In genomic region chr12:93804392-93805179, GRCh38 we compare ENCODE assay signal across 10 cellular contexts.
A peak's percentile ranks its signal among the peaks of the same experiment; 100 is the strongest.
DNase-seq lines count a peak whose midpoint lies in the region; TF ChIP-seq lines count a peak whose summit lies in the region.
"Had no signal": no experiment of that assay in that cellular context is flagged by ENCODE, and none has a peak within 500 bp of the region (broad histone marks: within the 10 kb centered on the region; RNA-seq: fewer than 3 reads in every experiment).

No MANE protein-coding gene starts in this region.

- H3K27ac ChIP-seq in GM23248 (peak overlapping the region; percentile 86), esophagus (ENCODE audit: low read depth in 2 of 2, low read length in 1 of 2) (peak overlapping the region; percentile 36 to 61)

- H3K27me3 Mint-ChIP-seq in endothelial cell (ENCODE audit: unreplicated experiment) = no peaks in the 10 kb centered on the region
- H3K27me3 Mint-ChIP-seq: activated B cell treated with CpG ODN at 0.5 μM for 24 hours; activated naive CD8-positive, alpha-beta T cell treated with anti-CD3 and anti-CD28 coated beads, Interleukin-2, amount 10 ng/mL, durations not matched to agents 7 days and 5 days had no signal

- no peaks in the 10 kb centered on the region for H4K20me1 ChIP-seq in GM23248 (ENCODE audit: insufficient read depth)

- no peaks in the 10 kb centered on the region for H3K79me2 ChIP-seq in GM23248 (ENCODE audit: insufficient read depth)

- H3K36me3 ChIP-seq in GM23248 (ENCODE audit: low read depth) (no peaks in the 10 kb centered on the region), esophagus (ENCODE audit: control insufficient read depth in 2 of 2, insufficient read depth in 2 of 2, low read length in 1 of 2) (no peaks in the 10 kb centered on the region)

- in situ Hi-C loops in GM23248 (cut with MboI) = no loop called here

- H3K9me3 ChIP-seq in GM23248 (ENCODE audit: low read depth) (no peaks in the 10 kb centered on the region), esophagus (ENCODE audit: control insufficient read depth in 2 of 2, insufficient read depth in 1 of 2, low read depth in 1 of 2, low read length in 1 of 2) (no peaks in the 10 kb centered on the region)

- no peaks in the 10 kb centered on the region for H3K9me2 ChIP-seq in GM23248 (ENCODE audit: insufficient read depth)

- no peaks in the 10 kb centered on the region for H3K9me3 Mint-ChIP-seq in endothelial cell (ENCODE audit: unreplicated experiment)

- no peaks in the 10 kb centered on the region for H3K36me3 Mint-ChIP-seq in endothelial cell (ENCODE audit: low read depth, unreplicated experiment)

- H3K4me3 Mint-ChIP-seq in endothelial cell (ENCODE audit: unreplicated experiment) = no peak overlapping the region
- H3K4me3 Mint-ChIP-seq: activated B cell treated with CpG ODN at 0.5 μM for 24 hours; activated naive CD8-positive, alpha-beta T cell treated with anti-CD3 and anti-CD28 coated beads, Interleukin-2, amount 10 ng/mL, durations not matched to agents 7 days and 5 days had no signal

- H2AFZ ChIP-seq in GM23248 = no peak overlapping the region

- H3K9ac ChIP-seq in GM23248 = peak overlapping the region; percentile 44; the same call in 1 of the 2 replicates

- no peak for TF ChIP-seq CTCF in endothelial cell (IDR thresholded peaks at IDR 0.05; ENCODE audit: unreplicated experiment)

- peak; percentile 88 for DNase-seq in GM23248
- DNase-seq in OCI-M1 (lab: John Stamatoyannopoulos, UW) = peak; percentile 18
- DNase-seq in renal cortical epithelial cell (ENCODE audit: low read depth) = peak; percentile 90
- no peak for DNase-seq in effector CD8-positive, alpha-beta T cell (lab: John Stamatoyannopoulos, UW)
- no peak for DNase-seq in endothelial cell (ENCODE audit: low spot score)
- DNase-seq in NCI-H2171 (lab: John Stamatoyannopoulos, UW) = no peak
- DNase-seq: activated B cell treated with CpG ODN at 0.5 μM for 24 hours; activated naive CD8-positive, alpha-beta T cell treated with anti-CD3 and anti-CD28 coated beads, Interleukin-2, amount 10 ng/mL, durations not matched to agents 7 days and 5 days had no signal

- peak overlapping the region; percentile 66 for H3K4me2 ChIP-seq in GM23248 (ENCODE audit: unreplicated experiment)
- H3K4me2 ChIP-seq: smooth muscle cell had no signal

- H3K4me3 ChIP-seq in GM23248 (peak overlapping the region; percentile 18), esophagus (ENCODE audit: low read depth in 1 of 2, low read length in 2 of 2) (no peak overlapping the region)
- H3K4me3 ChIP-seq: smooth muscle cell had no signal

- 3 to 4% methylated on average over 5 of the region's 5 CpGs for WGBS in GM23248 (ENCODE audit: low coverage in 1 of 2, low lambda C conversion rate in 2 of 2, missing lambda C conversion rate in 2 of 2), 2 experiments
- WGBS in esophagus, 2 donors = 68 to 73% methylated on average over 5 of the region's 5 CpGs

- H3K27ac Mint-ChIP-seq in endothelial cell (ENCODE audit: unreplicated experiment) = no peak overlapping the region
- H3K27ac Mint-ChIP-seq: activated B cell treated with CpG ODN at 0.5 μM for 24 hours; activated naive CD8-positive, alpha-beta T cell treated with anti-CD3 and anti-CD28 coated beads, Interleukin-2, amount 10 ng/mL, durations not matched to agents 7 days and 5 days had no signal

- H3F3A ChIP-seq in GM23248 (ENCODE audit: insufficient read depth) = peaks cover 46% of the 10 kb centered on the region

- peaks cover 36% of the 10 kb centered on the region for H3K4me1 ChIP-seq in GM23248 (ENCODE audit: insufficient read depth)
- H3K4me1 ChIP-seq in esophagus (ENCODE audit: control insufficient read depth in 2 of 2, insufficient read depth in 2 of 2, low read length in 1 of 2) = peaks cover 0 to 2% of the 10 kb centered on the region in 2 donors

- no peaks in the 10 kb centered on the region for H3K4me1 Mint-ChIP-seq in endothelial cell (ENCODE audit: unreplicated experiment)

- no peaks in the 10 kb centered on the region for H3K27me3 ChIP-seq in GM23248 (replicated peaks; ENCODE audit: insufficient read depth)
- no peaks in the 10 kb centered on the region for H3K27me3 ChIP-seq in esophagus (ENCODE audit: control insufficient read depth in 1 of 2, insufficient read depth in 2 of 2, low read length in 2 of 2)

Comparison
In these comparisons a context has a peak if more than half of its experiments do, and no peak if none do; other contexts are left out.
1. DNase-seq: peak in GM23248 (single experiment), OCI-M1 (single experiment) and renal cortical epithelial cell (single experiment); none in effector CD8-positive, alpha-beta T cell (single experiment), endothelial cell (single experiment) and NCI-H2171 (single experiment).